In genomic region chr1:162941024-162941423, GRCh38 we compare ENCODE assay signal across 34 cellular contexts.
"Had no signal": no experiment of that assay in that cellular context is flagged by ENCODE, and none has a peak within 500 bp of the region (broad histone marks: within the 10 kb centered on the region; RNA-seq: fewer than 3 reads in every experiment).

No MANE protein-coding gene starts in this region.

- H3K4me3 ChIP-seq: adrenal gland, ascending aorta, body of pancreas, breast epithelium, cardiac muscle cell had no signal

- H3K9me3 ChIP-seq: adrenal gland, ascending aorta, body of pancreas, breast epithelium had no signal

- H3K36me3 ChIP-seq: adrenal gland, ascending aorta, brain microvascular endothelial cell, breast epithelium, cardiac muscle cell had no signal

- H3K27ac ChIP-seq: adrenal gland, ascending aorta, body of pancreas, brain microvascular endothelial cell, breast epithelium, cardiac muscle cell had no signal

- H3K27me3 ChIP-seq: adrenal gland, ascending aorta, body of pancreas, brain microvascular endothelial cell, breast epithelium, cardiac muscle cell had no signal

- FAIRE-seq: astrocyte, bronchial epithelial cell had no signal

- ATAC-seq: activated naive CD4-positive, alpha-beta T cell treated with anti-CD3 and anti-CD28 coated beads, Interleukin-2, amount 50 U/mL, for 72 hours; activated naive CD8-positive, alpha-beta T cell treated with anti-CD3 and anti-CD28 coated beads, Interleukin-2, amount 50 U/mL, for 24 hours; activated T-cell treated with anti-CD3 and anti-CD28 coated beads, Interleukin-2, amount 50 U/mL, for 4 hours; activated T-cell treated with anti-CD3 and anti-CD28 coated beads, Interleukin-2, amount 50 U/mL, for 72 hours; activated T-helper 17 cell treated with anti-CD3 and anti-CD28 coated beads, Interleukin-2, amount 50 U/mL, for 72 hours; body of pancreas had no signal

- H3K4me1 ChIP-seq: ascending aorta, body of pancreas, breast epithelium had no signal

- DNase-seq: activated effector memory CD4-positive, alpha-beta T cell treated with anti-CD3 and anti-CD28 coated beads, Interleukin-2, amount 50 U/mL, for 16 hours; activated effector memory CD4-positive, alpha-beta T cell treated with Interleukin-2 at 50 U/mL for 16 hours; activated gamma-delta T cell; activated gamma-delta T cell treated with Interleukin-2 at 50 U/mL for 16 hours; activated naive CD4-positive, alpha-beta T cell; activated naive CD4-positive, alpha-beta T cell treated with anti-CD3 and anti-CD28 coated beads for 36 hours; activated naive CD4-positive, alpha-beta T cell treated with anti-CD3 and anti-CD28 coated beads, Interleukin-2, amount 10 ng/mL, durations not matched to agents 7 days and 5 days; activated naive CD4-positive, alpha-beta T cell treated with anti-CD3 and anti-CD28 coated beads, Interleukin-2, amount 50 U/mL, for 16 hours; activated naive CD4-positive, alpha-beta T cell treated with Interleukin-2 at 50 U/mL for 16 hours; activated naive CD8-positive, alpha-beta T cell treated with anti-CD3 and anti-CD28 coated beads for 36 hours; activated naive CD8-positive, alpha-beta T cell treated with anti-CD3 and anti-CD28 coated beads, Interleukin-2, amount 10 ng/mL, durations not matched to agents 7 days and 5 days; activated naive CD8-positive, alpha-beta T cell treated with anti-CD3 and anti-CD28 coated beads, Interleukin-2, amount 50 U/mL, for 24 hours; activated T-cell treated with anti-CD3 and anti-CD28 coated beads, Interleukin-2, amount 50 U/mL, for 1 hour; activated T-cell treated with anti-CD3 and anti-CD28 coated beads, Interleukin-2, amount 50 U/mL, for 24 hours; activated T-cell treated with anti-CD3 and anti-CD28 coated beads, Interleukin-2, amount 50 U/mL, for 4 hours; activated T-cell treated with anti-CD3 and anti-CD28 coated beads, Interleukin-2, amount 50 U/mL, for 48 hours; activated T-cell treated with anti-CD3 and anti-CD28 coated beads, Interleukin-2, amount 50 U/mL, for 72 hours; adrenal gland; amniotic stem cell; amygdala; anterior cingulate cortex; aorta; body of pancreas; brain microvascular endothelial cell; caudate nucleus; central memory CD4-positive, alpha-beta T cell; cerebellar nuclear complex had no signal
